ENCODE assay signal across 22 cellular contexts in genomic region chr10:130485958-130486680, GRCh38.
"Had no signal": no experiment of that assay in that cellular context is flagged by ENCODE, and none has a peak within 500 bp of the region (broad histone marks: within the 10 kb centered on the region; RNA-seq: fewer than 3 reads in every experiment).

No MANE protein-coding gene starts in this region.

- DNase-seq: cortex of kidney; effector CD4-positive, alpha-beta T cell; hypothalamus; immature natural killer cell; naive thymus-derived CD4-positive, alpha-beta T cell; psoas muscle; right cardiac atrium; small intestine; stimulated activated CD4-positive, alpha-beta T cell treated with anti-CD3 and anti-CD28 coated beads, Interleukin-15, amount 100 ng/mL, for 24 hours; stimulated activated CD4-positive, alpha-beta T cell treated with anti-CD3 and anti-CD28 coated beads, Interleukin-2, amount 100 ng/mL, for 48 hours; stimulated activated CD8-positive, alpha-beta memory T cell treated with anti-CD3 and anti-CD28 coated beads, Interleukin-4, amount 100 ng/mL, for 48 hours; stimulated activated naive CD4-positive, alpha-beta T cell; stimulated activated naive CD8-positive, alpha-beta T cell treated with anti-CD3 and anti-CD28 coated beads, Interleukin-15, amount 100 ng/mL, for 72 hours; trophoblast cell had no signal

- H3K36me3 ChIP-seq: suprapubic skin, thyroid gland had no signal

- H3K4me1 Mint-ChIP-seq: immature natural killer cell; memory B cell; naive thymus-derived CD4-positive, alpha-beta T cell; stimulated activated naive CD8-positive, alpha-beta T cell treated with anti-CD3 and anti-CD28 coated beads, Interleukin-15, amount 100 ng/mL, for 72 hours had no signal

- H3K27me3 ChIP-seq: thyroid gland had no signal

- ATAC-seq: left lobe of liver; naive thymus-derived CD4-positive, alpha-beta T cell; psoas muscle; right cardiac atrium; stimulated activated naive CD8-positive, alpha-beta T cell treated with anti-CD3 and anti-CD28 coated beads, Interleukin-15, amount 100 ng/mL, for 72 hours had no signal

- H3K4me3 ChIP-seq: dorsolateral prefrontal cortex, lung, psoas muscle, suprapubic skin, thyroid gland had no signal

- H3K9me3 ChIP-seq: psoas muscle, suprapubic skin, thyroid gland had no signal

- H3K4me3 Mint-ChIP-seq: immature natural killer cell; memory B cell; mesothelial cell of epicardium; naive thymus-derived CD4-positive, alpha-beta T cell; neural crest cell; stimulated activated naive CD8-positive, alpha-beta T cell treated with anti-CD3 and anti-CD28 coated beads, Interleukin-15, amount 100 ng/mL, for 72 hours had no signal

- H3K27ac ChIP-seq: dorsolateral prefrontal cortex, psoas muscle, suprapubic skin, thyroid gland had no signal

- H3K4me1 ChIP-seq: psoas muscle, suprapubic skin, thyroid gland had no signal

- H3K27me3 Mint-ChIP-seq: memory B cell; naive thymus-derived CD4-positive, alpha-beta T cell; stimulated activated naive CD8-positive, alpha-beta T cell treated with anti-CD3 and anti-CD28 coated beads, Interleukin-15, amount 100 ng/mL, for 72 hours had no signal

- H3K27ac Mint-ChIP-seq: immature natural killer cell; memory B cell; mesothelial cell of epicardium; naive thymus-derived CD4-positive, alpha-beta T cell; stimulated activated naive CD8-positive, alpha-beta T cell treated with anti-CD3 and anti-CD28 coated beads, Interleukin-15, amount 100 ng/mL, for 72 hours had no signal

- H3K36me3 Mint-ChIP-seq: immature natural killer cell; memory B cell; mesothelial cell of epicardium; naive thymus-derived CD4-positive, alpha-beta T cell had no signal

- H3K9me3 Mint-ChIP-seq: immature natural killer cell; memory B cell; mesothelial cell of epicardium; neural crest cell; stimulated activated naive CD8-positive, alpha-beta T cell treated with anti-CD3 and anti-CD28 coated beads, Interleukin-15, amount 100 ng/mL, for 72 hours had no signal
